13 cellular contexts compared by ENCODE assay signal in genomic region chr1:10703702-10704101, GRCh38.
"Had no signal": no experiment of that assay in that cellular context is flagged by ENCODE, and none has a peak within 500 bp of the region (broad histone marks: within the 10 kb centered on the region; RNA-seq: fewer than 3 reads in every experiment).

No MANE protein-coding gene starts in this region.

- H3K4me1 Mint-ChIP-seq: activated B cell treated with CpG ODN at 0.5 μM for 24 hours; activated CD4-positive, alpha-beta T cell treated with anti-CD3 and anti-CD28 coated beads, Interleukin-2, amount 10 ng/mL, durations not matched to agents 7 days and 5 days; activated naive CD4-positive, alpha-beta T cell treated with anti-CD3 and anti-CD28 coated beads, Interleukin-2, amount 10 ng/mL, durations not matched to agents 7 days and 5 days had no signal

- H3K4me3 ChIP-seq: skin epidermis had no signal

- H3K27ac Mint-ChIP-seq: activated B cell treated with CpG ODN at 0.5 μM for 24 hours; activated CD4-positive, alpha-beta T cell treated with anti-CD3 and anti-CD28 coated beads, Interleukin-2, amount 10 ng/mL, durations not matched to agents 7 days and 5 days; activated naive CD4-positive, alpha-beta T cell treated with anti-CD3 and anti-CD28 coated beads, Interleukin-2, amount 10 ng/mL, durations not matched to agents 7 days and 5 days; effector memory CD8-positive, alpha-beta T cell; natural killer cell treated with Interleukin-12 subunit alpha and Interleukin-12 subunit beta and Interleukin-15 and Interleukin-18, amount 100 ng/mL, for 72 hours; T-helper 1 cell treated with Interleukin-12 subunit alpha and Interleukin-12 subunit beta and Interleukin-4 antibody, amounts not matched to agents 30 μg/mL and 1 μg/mL, for 36 hours had no signal

- H3K9me3 ChIP-seq: adrenal gland, upper lobe of left lung had no signal

- H3K36me3 ChIP-seq: adrenal gland, upper lobe of left lung had no signal

- H3K4me3 Mint-ChIP-seq: activated B cell treated with CpG ODN at 0.5 μM for 24 hours; activated CD4-positive, alpha-beta T cell treated with anti-CD3 and anti-CD28 coated beads, Interleukin-2, amount 10 ng/mL, durations not matched to agents 7 days and 5 days; activated naive CD4-positive, alpha-beta T cell treated with anti-CD3 and anti-CD28 coated beads, Interleukin-2, amount 10 ng/mL, durations not matched to agents 7 days and 5 days; effector memory CD8-positive, alpha-beta T cell; natural killer cell treated with Interleukin-12 subunit alpha and Interleukin-12 subunit beta and Interleukin-15 and Interleukin-18, amount 100 ng/mL, for 72 hours; T-helper 1 cell treated with Interleukin-12 subunit alpha and Interleukin-12 subunit beta and Interleukin-4 antibody, amounts not matched to agents 30 μg/mL and 1 μg/mL, for 36 hours had no signal

- H3K36me3 Mint-ChIP-seq: activated naive CD4-positive, alpha-beta T cell treated with anti-CD3 and anti-CD28 coated beads, Interleukin-2, amount 10 ng/mL, durations not matched to agents 7 days and 5 days; natural killer cell treated with Interleukin-12 subunit alpha and Interleukin-12 subunit beta and Interleukin-15 and Interleukin-18, amount 100 ng/mL, for 72 hours had no signal

- DNase-seq: activated B cell treated with CpG ODN at 0.5 μM for 24 hours; activated CD4-positive, alpha-beta T cell treated with anti-CD3 and anti-CD28 coated beads, Interleukin-2, amount 10 ng/mL, durations not matched to agents 7 days and 5 days; activated CD8-positive, alpha-beta memory T cell treated with anti-CD3 and anti-CD28 coated beads for 24 hours; activated naive CD4-positive, alpha-beta T cell treated with anti-CD3 and anti-CD28 coated beads, Interleukin-2, amount 10 ng/mL, durations not matched to agents 7 days and 5 days; central memory CD4-positive, alpha-beta T cell; effector memory CD8-positive, alpha-beta T cell; glutamatergic neuron; substantia nigra; upper lobe of left lung had no signal

- H3K27ac ChIP-seq: skin epidermis had no signal

- H3K27me3 ChIP-seq: adrenal gland, upper lobe of left lung had no signal

- H3K9me3 Mint-ChIP-seq: activated B cell treated with CpG ODN at 0.5 μM for 24 hours; activated CD4-positive, alpha-beta T cell treated with anti-CD3 and anti-CD28 coated beads, Interleukin-2, amount 10 ng/mL, durations not matched to agents 7 days and 5 days; activated naive CD4-positive, alpha-beta T cell treated with anti-CD3 and anti-CD28 coated beads, Interleukin-2, amount 10 ng/mL, durations not matched to agents 7 days and 5 days; effector memory CD8-positive, alpha-beta T cell; natural killer cell treated with Interleukin-12 subunit alpha and Interleukin-12 subunit beta and Interleukin-15 and Interleukin-18, amount 100 ng/mL, for 72 hours; T-helper 1 cell treated with Interleukin-12 subunit alpha and Interleukin-12 subunit beta and Interleukin-4 antibody, amounts not matched to agents 30 μg/mL and 1 μg/mL, for 36 hours had no signal
